In the genomic region with DNA sequence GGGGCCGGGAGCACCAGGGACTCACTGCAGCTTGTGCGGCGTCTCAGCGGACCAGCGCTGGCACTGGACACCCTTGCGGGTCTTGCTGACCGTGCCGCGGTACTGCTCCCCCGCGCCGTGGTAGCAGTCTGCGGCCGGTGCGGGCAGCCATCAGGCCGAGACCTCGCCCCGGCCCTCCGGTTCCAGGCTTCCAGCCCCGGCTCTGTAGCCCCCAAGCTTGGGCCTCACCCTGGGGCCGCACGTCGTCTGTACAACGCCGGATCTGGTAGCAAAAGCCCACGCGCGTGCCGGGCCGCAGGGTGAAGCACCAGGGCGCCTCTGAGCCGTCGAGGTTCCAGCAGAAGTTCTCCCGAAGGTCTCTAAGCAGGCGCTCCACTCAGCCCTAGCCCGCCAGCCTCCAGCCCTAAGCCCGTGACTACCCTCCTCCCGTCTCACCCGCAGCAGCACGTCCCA, we compare ENCODE assay signal across 1 cellular context. TPM values are rescaled to one million over a fixed set of nuclear protein-coding genes. Genes with fewer than 3 reads are reported as not detected.
"Had no signal": no experiment of that assay in that cellular context is flagged by ENCODE, and none has a peak within 500 bp of the region (broad histone marks: within the 10 kb centered on the region; RNA-seq: fewer than 3 reads in every experiment).

No MANE protein-coding gene starts in this region.

RNA-seq across cellular contexts. Expression of gene RNU1-4, which starts 18.8 kb away (rescaled TPM):
- polyA plus RNA-seq: heart left ventricle had no signal
